Comparison of ENCODE assay signal across 23 cellular contexts in genomic region chr10:31944071-31944433, GRCh38. TPM values are rescaled to one million over a fixed set of nuclear protein-coding genes. Genes with fewer than 3 reads are reported as not detected.
DNase-seq lines count a peak whose midpoint lies in the region; ATAC-seq and TF ChIP-seq lines count a peak whose summit lies in the region.
"Had no signal": no experiment of that assay in that cellular context is flagged by ENCODE, and none has a peak within 500 bp of the region (broad histone marks: within the 10 kb centered on the region; RNA-seq: fewer than 3 reads in every experiment).

No MANE protein-coding gene starts in this region.

- POLR2A ChIA-PET in Caco-2 (lab: Charles Lee) = no interaction called here

- H3K27me3 ChIP-seq in Caco-2 (replicated peaks; ENCODE audit: control insufficient read depth, insufficient read depth, low read length) = no peaks in the 10 kb centered on the region
- no peaks in the 10 kb centered on the region for H3K27me3 ChIP-seq in RWPE2 (ENCODE audit: insufficient read depth, poor library complexity, severe bottlenecking)
- no peaks in the 10 kb centered on the region for H3K27me3 ChIP-seq in gastrocnemius medialis
- H3K27me3 ChIP-seq: foreskin keratinocyte, uterus had no signal

- no peaks in the 10 kb centered on the region for H3K27me3 Mint-ChIP-seq in Caco-2 (ENCODE audit: insufficient read depth, unreplicated experiment)
- H3K27me3 Mint-ChIP-seq in endothelial cell (ENCODE audit: unreplicated experiment) = no peaks in the 10 kb centered on the region
- no peaks in the 10 kb centered on the region for H3K27me3 Mint-ChIP-seq in mesothelial cell of epicardium (ENCODE audit: low read depth)
- H3K27me3 Mint-ChIP-seq in type B pancreatic cell = no peaks in the 10 kb centered on the region
- H3K27me3 Mint-ChIP-seq: activated naive CD8-positive, alpha-beta T cell had no signal

- intact Hi-C loops in Caco-2 (cut with micrococcal nuclease; ENCODE audit: unreplicated experiment) = no loop called here
- intact Hi-C loops in gastrocnemius medialis (cut with DNase I; ENCODE audit: low total_unique reads) = no loop called here

- H3K9me3 Mint-ChIP-seq in Caco-2 (ENCODE audit: unreplicated experiment) = no peaks in the 10 kb centered on the region
- no peaks in the 10 kb centered on the region for H3K9me3 Mint-ChIP-seq in endothelial cell (ENCODE audit: unreplicated experiment)
- no peaks in the 10 kb centered on the region for H3K9me3 Mint-ChIP-seq in mesothelial cell of epicardium
- no peaks in the 10 kb centered on the region for H3K9me3 Mint-ChIP-seq in type B pancreatic cell
- H3K9me3 Mint-ChIP-seq: activated CD4-positive, alpha-beta memory T cell treated with anti-CD3 and anti-CD28 coated beads, Interleukin-2, amount 10 ng/mL, durations not matched to agents 7 days and 5 days; activated T-helper 2 cell treated with anti-CD3 and anti-CD28 coated beads, Interferon-gamma antibody, Interleukin-2, Interleukin-4, amounts not matched to agents 10 μg/mL and 5 μg/mL and 100 μg/mL, durations not matched to agents 14 hours and 24 hours and 36 hours had no signal

- no peaks in the 10 kb centered on the region for H3K9me3 ChIP-seq in Caco-2
- H3K9me3 ChIP-seq in RWPE2 (ENCODE audit: severe bottlenecking) = no peaks in the 10 kb centered on the region
- no peaks in the 10 kb centered on the region for H3K9me3 ChIP-seq in gastrocnemius medialis
- H3K9me3 ChIP-seq: HAP-1, psoas muscle, uterus had no signal

- TF ChIP-seq POLR2A in gastrocnemius medialis (IDR thresholded peaks at IDR 0.05) = no peak

- CTCF ChIA-PET in Caco-2 (lab: Charles Lee) = no interaction called here

- in situ Hi-C loops in G401 (cut with HindIII; ENCODE audit: low sequenced_read_pairs) (no loop called here), gastrocnemius medialis (cut with MboI; ENCODE audit: low sequenced_read_pairs in 4 of 4) (no loop called here)

- TF ChIP-seq CTCF in Caco-2 (IDR thresholded peaks at IDR 0.05; ENCODE audit: insufficient read depth in 1 of 2, low read depth in 1 of 2, low read length in 1 of 2, severe bottlenecking in 1 of 2, unreplicated experiment in 1 of 2) (no peak), RWPE2 (IDR thresholded peaks at IDR 0.05; ENCODE audit: poor library complexity, severe bottlenecking) (no peak), endothelial cell (IDR thresholded peaks at IDR 0.05; ENCODE audit: unreplicated experiment) (no peak), mesothelial cell of epicardium (IDR thresholded peaks at IDR 0.05; ENCODE audit: unreplicated experiment) (no peak), type B pancreatic cell (conservative IDR thresholded peaks at IDR 0.05) (no peak), gastrocnemius medialis (IDR thresholded peaks at IDR 0.05 in 4 of 5, conservative IDR thresholded peaks at IDR 0.05 in 1 of 5) (no peak)

- DNase-seq in Caco-2 (no peak), RWPE2 (ENCODE audit: low spot score) (no peak), endothelial cell (ENCODE audit: low spot score) (no peak), mesothelial cell of epicardium (ENCODE audit: low spot score in 2 of 2, unreplicated experiment in 2 of 2) (no peak), type B pancreatic cell (ENCODE audit: extremely low spot score, unreplicated experiment) (no peak), G401 (ENCODE audit: low spot score) (no peak), CD1c-positive myeloid dendritic cell (ENCODE audit: extremely low spot score) (no peak), gastrocnemius medialis (no peak)
- DNase-seq: activated CD4-positive, alpha-beta memory T cell treated with anti-CD3 and anti-CD28 coated beads, Interleukin-2, amount 10 ng/mL, durations not matched to agents 7 days and 5 days; cerebellar nuclear complex; DND-41; left ventricle myocardium superior; NCI-H2029 treated with DMSO at 0.1 percent for 48 hours; NCI-H2227 treated with DMSO at 0.1 percent for 48 hours; NCI-H69; psoas muscle; SHP77; stimulated activated CD4-positive, alpha-beta T cell treated with anti-CD3 and anti-CD28 coated beads, Interleukin-1b, Interleukin-23, amount 100 ng/mL, for 48 hours; uterus had no signal

- H3K4me1 Mint-ChIP-seq in Caco-2 (ENCODE audit: low read depth, unreplicated experiment) (peaks cover 49% of the 10 kb centered on the region), endothelial cell (ENCODE audit: unreplicated experiment) (peaks cover 17% of the 10 kb centered on the region), mesothelial cell of epicardium (peaks cover 55% of the 10 kb centered on the region), type B pancreatic cell (ENCODE audit: unreplicated experiment) (peaks cover 37% of the 10 kb centered on the region)

- BruUV-seq in Caco-2 (replicated peaks; lab: Mats Ljungman, UMichigan) = no TSS peak

- H3K27ac Mint-ChIP-seq in Caco-2 (ENCODE audit: unreplicated experiment) = peak overlapping the region; percentile 86
- peak overlapping the region; percentile 74 for H3K27ac Mint-ChIP-seq in endothelial cell (ENCODE audit: unreplicated experiment)
- peak overlapping the region; percentile 96 for H3K27ac Mint-ChIP-seq in mesothelial cell of epicardium
- no peak overlapping the region for H3K27ac Mint-ChIP-seq in type B pancreatic cell
- H3K27ac Mint-ChIP-seq: activated CD4-positive, alpha-beta memory T cell treated with anti-CD3 and anti-CD28 coated beads, Interleukin-2, amount 10 ng/mL, durations not matched to agents 7 days and 5 days; activated naive CD8-positive, alpha-beta T cell; activated T-helper 2 cell treated with anti-CD3 and anti-CD28 coated beads, Interferon-gamma antibody, Interleukin-2, Interleukin-4, amounts not matched to agents 10 μg/mL and 5 μg/mL and 100 μg/mL, durations not matched to agents 14 hours and 24 hours and 36 hours had no signal

- H3K4me1 ChIP-seq in Caco-2 (peaks cover 70% of the 10 kb centered on the region), RWPE2 (ENCODE audit: insufficient read depth, poor library complexity, severe bottlenecking) (peaks cover 52% of the 10 kb centered on the region), gastrocnemius medialis (peaks cover 0 to 17% of the 10 kb centered on the region in 2 donors)
- H3K4me1 ChIP-seq: uterus had no signal

- no peak overlapping the region for H3K4me3 ChIP-seq in Caco-2 (ENCODE audit: low read depth, low read length)
- no peak overlapping the region for H3K4me3 ChIP-seq in RWPE2 (ENCODE audit: severe bottlenecking)
- H3K4me3 ChIP-seq in gastrocnemius medialis = no peak overlapping the region
- H3K4me3 ChIP-seq: HAP-1, psoas muscle, uterus had no signal

- H3K4me3 Mint-ChIP-seq in Caco-2 (ENCODE audit: unreplicated experiment) (peak overlapping the region; percentile 16), endothelial cell (ENCODE audit: unreplicated experiment) (no peak overlapping the region), mesothelial cell of epicardium (no peak overlapping the region), type B pancreatic cell (no peak overlapping the region)
- H3K4me3 Mint-ChIP-seq: activated CD4-positive, alpha-beta memory T cell treated with anti-CD3 and anti-CD28 coated beads, Interleukin-2, amount 10 ng/mL, durations not matched to agents 7 days and 5 days; activated naive CD8-positive, alpha-beta T cell had no signal

- H3K36me3 ChIP-seq in Caco-2 (ENCODE audit: control insufficient read depth, insufficient read depth, low read length) = no peaks in the 10 kb centered on the region
- H3K36me3 ChIP-seq in RWPE2 (ENCODE audit: low read depth) = no peaks in the 10 kb centered on the region
- H3K36me3 ChIP-seq in gastrocnemius medialis = no peaks in the 10 kb centered on the region
- H3K36me3 ChIP-seq: HAP-1, uterus had no signal

- ATAC-seq in RWPE2 (ENCODE audit: low read depth) (no peak), gastrocnemius medialis (no peak)
- ATAC-seq: foreskin keratinocyte, left ventricle myocardium superior, psoas muscle had no signal

- peaks cover 6% of the 10 kb centered on the region for H3K36me3 Mint-ChIP-seq in Caco-2 (ENCODE audit: insufficient read depth, unreplicated experiment)
- no peaks in the 10 kb centered on the region for H3K36me3 Mint-ChIP-seq in endothelial cell (ENCODE audit: low read depth, unreplicated experiment)
- H3K36me3 Mint-ChIP-seq in mesothelial cell of epicardium = no peaks in the 10 kb centered on the region
- no peaks in the 10 kb centered on the region for H3K36me3 Mint-ChIP-seq in type B pancreatic cell
- H3K36me3 Mint-ChIP-seq: activated naive CD8-positive, alpha-beta T cell had no signal

- H3K27ac ChIP-seq in RWPE2 (ENCODE audit: poor library complexity, severe bottlenecking) = peak overlapping the region; percentile 41
- no peak overlapping the region for H3K27ac ChIP-seq in gastrocnemius medialis
- H3K27ac ChIP-seq: foreskin keratinocyte, psoas muscle, uterus had no signal

RNA-seq across cellular contexts. Expression of gene ARHGAP12, which starts 15.4 kb away (rescaled TPM):
- 62.3 and 63.1 TPM in 2 replicates for total RNA-seq in Caco-2 (2022)
- total RNA-seq in endothelial cell (ENCODE audit: unreplicated experiment) = 39.0 TPM
- total RNA-seq in mesothelial cell of epicardium = 35.1 to 37.0 TPM (median 35.3 TPM) in 3 replicates
- 30.4 and 39.5 TPM in 2 replicates for total RNA-seq in type B pancreatic cell (ENCODE audit: low replicate concordance)
- total RNA-seq in G401 (2014; rRNA removed; shearing (Covaris generic)) = 21.6 and 40.5 TPM in 2 replicates
- total RNA-seq in gastrocnemius medialis = 10 to 100 TPM; 17.0 to 34.3 (median 21.6) TPM
